In the genomic region with DNA sequence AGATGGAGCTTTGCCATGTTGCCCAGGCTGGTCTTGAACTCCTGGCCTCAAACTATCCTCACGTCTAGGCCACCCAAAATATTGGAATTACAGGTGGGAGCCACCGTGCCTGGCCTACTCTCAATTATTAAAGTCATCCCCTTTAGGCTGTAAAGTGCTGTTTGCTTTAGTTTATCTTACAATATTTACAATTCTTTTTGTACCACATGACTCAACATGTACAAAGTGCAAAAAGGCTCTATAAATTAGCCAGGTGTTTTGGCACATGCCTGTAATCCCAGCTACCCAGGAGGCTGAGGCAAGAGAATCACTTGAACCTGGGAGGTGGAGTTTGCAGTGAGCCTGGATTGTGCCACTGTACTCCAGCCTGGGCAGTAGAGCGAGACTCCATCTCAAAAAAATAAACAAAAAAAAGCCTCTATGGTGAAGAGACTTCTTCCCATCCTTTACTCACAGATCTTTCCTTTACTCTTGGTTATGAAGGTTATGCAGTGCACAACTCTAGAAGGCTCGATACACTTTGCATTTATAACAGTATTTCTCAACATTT, we compare ENCODE assay signal across 18 cellular contexts. TPM values are rescaled to one million over a fixed set of nuclear protein-coding genes. Genes with fewer than 3 reads are reported as not detected.
DNase-seq lines count a peak whose midpoint lies in the region; ATAC-seq, FAIRE-seq and TF ChIP-seq lines count a peak whose summit lies in the region.
"Had no signal": no experiment of that assay in that cellular context is flagged by ENCODE, and none has a peak within 500 bp of the region (broad histone marks: within the 10 kb centered on the region; RNA-seq: fewer than 3 reads in every experiment).

No MANE protein-coding gene starts in this region.

- H3K36me3 ChIP-seq in bronchial epithelial cell (ENCODE audit: control insufficient read depth, insufficient read depth, low read length) (no peaks in the 10 kb centered on the region), pancreas (no peaks in the 10 kb centered on the region)

- no peak overlapping the region for H3K4me3 Mint-ChIP-seq in T-helper 17 cell
- H3K4me3 Mint-ChIP-seq: CD14-positive monocyte; CD8-positive, alpha-beta T cell; HFFc6 had no signal

- H3K9me3 ChIP-seq in pancreas (no peaks in the 10 kb centered on the region), T-helper 17 cell (ENCODE audit: control insufficient read depth, low read length, poor library complexity, severe bottlenecking) (no peaks in the 10 kb centered on the region)

- ATAC-seq in pancreas (peak; percentile 37 to 82 (median 76)), T-helper 17 cell (no peak), GM18873 (IDR thresholded peaks at IDR 0.05; ENCODE audit: low FRiP score, unreplicated experiment) (no peak)
- ATAC-seq: CD8-positive, alpha-beta T cell; GM12878 had no signal

- no peaks in the 10 kb centered on the region for H3K36me3 Mint-ChIP-seq in T-helper 17 cell (ENCODE audit: low read depth)
- H3K36me3 Mint-ChIP-seq: CD14-positive monocyte; CD8-positive, alpha-beta T cell had no signal

- 58 to 59% methylated on average over 4 of the region's 4 CpGs for WGBS in pancreas, 2 donors

- no peak overlapping the region for H3K27ac Mint-ChIP-seq in T-helper 17 cell
- H3K27ac Mint-ChIP-seq: CD14-positive monocyte; CD8-positive, alpha-beta T cell; HFFc6 had no signal

- H3K4me1 Mint-ChIP-seq in T-helper 17 cell = peaks cover 5% of the 10 kb centered on the region

- DNase-seq in DMS53 (lab: John Stamatoyannopoulos, UW) (peak; percentile 15), DMS53 treated with DMSO at 0.1 percent for 48 hours (lab: John Stamatoyannopoulos, UW; ENCODE audit: unreplicated experiment) (no peak), NCI-H69 (lab: John Stamatoyannopoulos, UW) (peak; percentile 79), bronchial epithelial cell (ENCODE audit: low read depth) (peak; percentile 10), pancreas (peak in 1 of 6 donors; percentile 29), T-helper 17 cell (no peak), H4 (ENCODE audit: low spot score) (no peak)
- DNase-seq: CD8-positive, alpha-beta T cell; COR-L47; HCEC 1CT; HFFc6 had no signal

- H3K4me3 ChIP-seq in bronchial epithelial cell (ENCODE audit: low read depth, low read length) (no peak overlapping the region), pancreas (no peak overlapping the region)
- H3K4me3 ChIP-seq: GM12878 had no signal

- intact Hi-C loops in pancreas (cut with DNase I) = no loop called here

- no peak for FAIRE-seq in bronchial epithelial cell (lab: Jason Lieb, UNC)
- FAIRE-seq in pancreas (lab: Jason Lieb, UNC) = no peak
- FAIRE-seq: GM12878, GM18507, H1 had no signal

- H3K27me3 ChIP-seq in bronchial epithelial cell (ENCODE audit: control insufficient read depth, insufficient read depth, low read length) (peaks cover 2% of the 10 kb centered on the region), pancreas (no peaks in the 10 kb centered on the region)

- H3K27ac ChIP-seq in pancreas = no peak overlapping the region
- H3K27ac ChIP-seq: 22Rv1, HL-60 had no signal

- peaks cover 15% of the 10 kb centered on the region for H3K27me3 Mint-ChIP-seq in T-helper 17 cell

- TF ChIP-seq CTCF in bronchial epithelial cell (IDR thresholded peaks at IDR 0.05; ENCODE audit: insufficient read depth, low read length, severe bottlenecking) (no peak), pancreas (IDR thresholded peaks at IDR 0.05) (no peak)

- no peaks in the 10 kb centered on the region for H3K4me1 ChIP-seq in pancreas

RNA-seq across cellular contexts. Expression of a gene that starts 28.5 kb away (rescaled TPM):
- total RNA-seq in bronchial epithelial cell (15.8 and 30.1 TPM in 2 replicates), pancreas (10 to 100 TPM in 1 of 6 donors, 1 to 10 TPM in 5; 2.7 to 10.3 (median 4.8) TPM), T-helper 17 cell (10 to 100 TPM; 37.2 to 47.1 TPM)
- polyA plus RNA-seq in pancreas = 1 to 10 TPM; 1.8 to 4.0 TPM
- total RNA-seq in H4 (2014; rRNA removed; shearing (Covaris generic)) = 8.9 and 10.2 TPM in 2 replicates

RNA-seq across cellular contexts. Expression of a gene that starts 33.2 kb away (rescaled TPM):
- total RNA-seq in bronchial epithelial cell (28.4 and 34.3 TPM in 2 replicates), pancreas (10 to 100 TPM; 15.8 to 27.7 (median 17.7) TPM), T-helper 17 cell (10 to 100 TPM; 16.2 to 18.2 TPM)
- polyA plus RNA-seq in pancreas = 10 to 100 TPM in 1 of 2 donors, 1 to 10 TPM in 1; 5.4 to 15.1 TPM
- 14.7 and 32.1 TPM in 2 replicates for total RNA-seq in H4 (2014; rRNA removed; shearing (Covaris generic))

Comparison
In these comparisons a context has a peak if more than half of its experiments do, and no peak if none do; other contexts are left out.
1. DNase-seq: peak in DMS53 (single experiment), NCI-H69 (single experiment) and bronchial epithelial cell (single experiment); none in DMS53 treated with DMSO at 0.1 percent for 48 hours (single experiment), T-helper 17 cell (0 of 3) and H4 (single experiment).
2. ATAC-seq: peak in pancreas (4 of 4); none in T-helper 17 cell (single experiment) and GM18873 (single experiment).